15 cellular contexts compared by ENCODE assay signal in the genomic region with DNA sequence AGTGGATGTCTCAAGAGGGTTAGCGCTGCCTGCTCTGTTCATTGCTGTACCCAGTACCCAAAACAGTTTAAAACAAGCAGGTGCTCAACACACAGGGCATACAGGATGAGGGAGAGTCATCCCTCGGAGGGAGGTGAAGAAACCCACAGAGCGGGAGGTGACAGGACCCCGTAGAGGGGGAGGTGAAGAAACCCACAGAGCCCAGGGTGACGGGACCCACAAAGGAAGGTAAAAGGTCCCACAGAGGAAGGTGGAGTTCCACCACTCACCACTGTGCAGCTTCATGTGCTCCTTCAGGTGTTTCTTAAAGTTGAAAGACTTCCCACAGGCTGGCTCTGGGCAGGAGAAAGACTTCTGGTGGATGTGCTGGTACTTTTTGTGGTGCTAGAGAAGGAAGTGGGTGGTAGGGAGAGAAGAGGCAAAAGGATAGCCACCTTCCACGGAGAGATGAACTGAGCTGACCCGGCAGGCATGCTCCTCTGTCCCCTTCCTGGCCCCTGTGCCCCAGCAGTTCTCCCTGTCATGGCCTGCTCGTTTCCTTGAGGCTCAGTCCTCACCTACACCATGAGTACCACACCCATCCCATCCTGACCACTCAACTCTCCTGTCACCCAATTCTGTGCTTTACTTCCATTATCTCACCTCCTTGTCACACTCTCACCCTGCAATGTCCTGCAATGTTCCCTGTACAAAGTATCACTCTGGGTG. TPM values are rescaled to one million over a fixed set of nuclear protein-coding genes. Genes with fewer than 3 reads are reported as not detected.
DNase-seq lines count a peak whose midpoint lies in the region; ATAC-seq lines count a peak whose summit lies in the region.
"Had no signal": no experiment of that assay in that cellular context is flagged by ENCODE, and none has a peak within 500 bp of the region (broad histone marks: within the 10 kb centered on the region; RNA-seq: fewer than 3 reads in every experiment).

No MANE protein-coding gene starts in this region.

- peaks cover 8% of the 10 kb centered on the region for H3K4me1 Mint-ChIP-seq in activated CD8-positive, alpha-beta memory T cell treated with anti-CD3 and anti-CD28 coated beads, Interleukin-2, amount 10 ng/mL, durations not matched to agents 7 days and 5 days
- H3K4me1 Mint-ChIP-seq in T-helper 17 cell, result peaks cover 31% of the 10 kb centered on the region
- peaks cover 12% of the 10 kb centered on the region for H3K4me1 Mint-ChIP-seq in stimulated activated effector memory CD8-positive, alpha-beta T cell treated with anti-CD3 and anti-CD28 coated beads, Interleukin-12 subunit alpha, Interleukin-12 subunit beta, amount 100 ng/mL, for 72 hours

- CTCF ChIA-PET in activated CD8-positive, alpha-beta memory T cell treated with anti-CD3 and anti-CD28 coated beads, Interleukin-2, amount 10 ng/mL, durations not matched to agents 7 days and 5 days (lab: Charles Lee), result interaction anchor here (1.2 to 1.3 kb wide), 4 partner anchors 11 to 16 kb away, joined by 4 to 7 read pairs (median 5); a partner anchor contains a TSS

- H3K36me3 Mint-ChIP-seq in activated CD8-positive, alpha-beta memory T cell treated with anti-CD3 and anti-CD28 coated beads, Interleukin-2, amount 10 ng/mL, durations not matched to agents 7 days and 5 days, result peaks cover 21% of the 10 kb centered on the region
- H3K36me3 Mint-ChIP-seq in T-helper 17 cell (ENCODE audit: low read depth), result peaks cover 6% of the 10 kb centered on the region
- H3K36me3 Mint-ChIP-seq in stimulated activated effector memory CD8-positive, alpha-beta T cell treated with anti-CD3 and anti-CD28 coated beads, Interleukin-12 subunit alpha, Interleukin-12 subunit beta, amount 100 ng/mL, for 72 hours, result peaks cover 29% of the 10 kb centered on the region

- peak; percentile 30 for ATAC-seq in activated CD8-positive, alpha-beta memory T cell treated with anti-CD3 and anti-CD28 coated beads, Interleukin-2, amount 10 ng/mL, durations not matched to agents 7 days and 5 days
- peak; percentile 36 for ATAC-seq in T-helper 17 cell
- ATAC-seq in stimulated activated effector memory CD8-positive, alpha-beta T cell treated with anti-CD3 and anti-CD28 coated beads, Interleukin-12 subunit alpha, Interleukin-12 subunit beta, amount 100 ng/mL, for 72 hours, result peak; percentile 73
- ATAC-seq: pancreas had no signal

- peak overlapping the region; percentile 13 for H3K4me3 Mint-ChIP-seq in activated CD8-positive, alpha-beta memory T cell treated with anti-CD3 and anti-CD28 coated beads, Interleukin-2, amount 10 ng/mL, durations not matched to agents 7 days and 5 days
- no peak overlapping the region for H3K4me3 Mint-ChIP-seq in T-helper 17 cell
- no peak overlapping the region for H3K4me3 Mint-ChIP-seq in stimulated activated effector memory CD8-positive, alpha-beta T cell treated with anti-CD3 and anti-CD28 coated beads, Interleukin-12 subunit alpha, Interleukin-12 subunit beta, amount 100 ng/mL, for 72 hours

- H3K27ac Mint-ChIP-seq in activated CD8-positive, alpha-beta memory T cell treated with anti-CD3 and anti-CD28 coated beads, Interleukin-2, amount 10 ng/mL, durations not matched to agents 7 days and 5 days, result no peak overlapping the region
- no peak overlapping the region for H3K27ac Mint-ChIP-seq in T-helper 17 cell
- H3K27ac Mint-ChIP-seq in stimulated activated effector memory CD8-positive, alpha-beta T cell treated with anti-CD3 and anti-CD28 coated beads, Interleukin-12 subunit alpha, Interleukin-12 subunit beta, amount 100 ng/mL, for 72 hours, result no peak overlapping the region

- H3K27me3 Mint-ChIP-seq in activated CD8-positive, alpha-beta memory T cell treated with anti-CD3 and anti-CD28 coated beads, Interleukin-2, amount 10 ng/mL, durations not matched to agents 7 days and 5 days, result no peaks in the 10 kb centered on the region
- H3K27me3 Mint-ChIP-seq in T-helper 17 cell, result no peaks in the 10 kb centered on the region

- no peaks in the 10 kb centered on the region for H3K9me3 ChIP-seq in T-helper 17 cell (ENCODE audit: control insufficient read depth, low read length, poor library complexity, severe bottlenecking)
- H3K9me3 ChIP-seq: pancreas had no signal

- H3K9me3 Mint-ChIP-seq in activated CD8-positive, alpha-beta memory T cell treated with anti-CD3 and anti-CD28 coated beads, Interleukin-2, amount 10 ng/mL, durations not matched to agents 7 days and 5 days (ENCODE audit: low read depth), result no peaks in the 10 kb centered on the region
- H3K9me3 Mint-ChIP-seq in stimulated activated effector memory CD8-positive, alpha-beta T cell treated with anti-CD3 and anti-CD28 coated beads, Interleukin-12 subunit alpha, Interleukin-12 subunit beta, amount 100 ng/mL, for 72 hours, result no peaks in the 10 kb centered on the region

- DNase-seq in activated CD8-positive, alpha-beta memory T cell treated with anti-CD3 and anti-CD28 coated beads, Interleukin-2, amount 10 ng/mL, durations not matched to agents 7 days and 5 days, result peak; percentile 75
- no peak for DNase-seq in activated CD8-positive, alpha-beta memory T cell treated with anti-CD3 and anti-CD28 coated beads, Interleukin-2, amount 50 U/mL, for 48 hours
- DNase-seq in T-helper 17 cell, result no peak
- peak; percentile 28 for DNase-seq in ecto neural progenitor cell (ENCODE audit: low spot score)
- no peak for DNase-seq in stimulated activated effector memory CD8-positive, alpha-beta T cell treated with anti-CD3 and anti-CD28 coated beads, Interleukin-12 subunit alpha, Interleukin-12 subunit beta, amount 100 ng/mL, for 72 hours (ENCODE audit: low spot score in 2 of 2)
- DNase-seq in DMS153 (lab: John Stamatoyannopoulos, UW), result no peak
- DNase-seq in NCI-H526 treated with DMSO at 0.1 percent for 48 hours (lab: John Stamatoyannopoulos, UW), result no peak
- no peak for DNase-seq in ureter (ENCODE audit: low spot score)
- DNase-seq: GDM1, Kasumi-1, left cardiac atrium, NCI-H187 treated with DMSO at 0.1 percent for 48 hours, NCI-H510A treated with DMSO at 0.1 percent for 48 hours, OCI-M1, pancreas had no signal

RNA-seq across cellular contexts. Expression of a gene that starts 5.1 kb away (rescaled TPM):
- total RNA-seq in activated CD8-positive, alpha-beta memory T cell treated with anti-CD3 and anti-CD28 coated beads, Interleukin-2, amount 10 ng/mL, durations not matched to agents 7 days and 5 days, result 10 to 100 TPM; 70.5 to 74.9 TPM
- total RNA-seq in T-helper 17 cell, result 10 to 100 TPM; 35.0 to 41.4 TPM
- total RNA-seq in ureter, result 71.0 TPM

RNA-seq across cellular contexts. Expression of a gene that starts 15.8 kb away (rescaled TPM):
- total RNA-seq in activated CD8-positive, alpha-beta memory T cell treated with anti-CD3 and anti-CD28 coated beads, Interleukin-2, amount 10 ng/mL, durations not matched to agents 7 days and 5 days, result 10 to 100 TPM; 53.8 to 72.3 TPM
- total RNA-seq in T-helper 17 cell (10 to 100 TPM; 23.1 to 28.8 TPM), ureter (30.1 TPM)

RNA-seq across cellular contexts. Expression of a gene that starts 28.1 kb away (rescaled TPM):
- 10 to 100 TPM; 27.4 to 27.9 TPM for total RNA-seq in activated CD8-positive, alpha-beta memory T cell treated with anti-CD3 and anti-CD28 coated beads, Interleukin-2, amount 10 ng/mL, durations not matched to agents 7 days and 5 days
- total RNA-seq in T-helper 17 cell (10 to 100 TPM; 13.3 to 20.0 TPM), ureter (21.7 TPM)

RNA-seq across cellular contexts. Expression of a gene that starts 52.2 kb away (rescaled TPM):
- total RNA-seq in activated CD8-positive, alpha-beta memory T cell treated with anti-CD3 and anti-CD28 coated beads, Interleukin-2, amount 10 ng/mL, durations not matched to agents 7 days and 5 days, result 1 to 10 TPM; 6.3 to 7.7 TPM
- 1 to 10 TPM; 2.1 to 3.6 TPM for total RNA-seq in T-helper 17 cell
- 13.1 TPM for total RNA-seq in ureter

Comparison
In these comparisons a context has a peak if more than half of its experiments do, and no peak if none do; other contexts are left out.
1. DNase-seq: peak in activated CD8-positive, alpha-beta memory T cell treated with anti-CD3 and anti-CD28 coated beads, Interleukin-2, amount 10 ng/mL, durations not matched to agents 7 days and 5 days (single experiment) and ecto neural progenitor cell (single experiment); none in activated CD8-positive, alpha-beta memory T cell treated with anti-CD3 and anti-CD28 coated beads, Interleukin-2, amount 50 U/mL, for 48 hours (single experiment), T-helper 17 cell (0 of 3), stimulated activated effector memory CD8-positive, alpha-beta T cell treated with anti-CD3 and anti-CD28 coated beads, Interleukin-12 subunit alpha, Interleukin-12 subunit beta, amount 100 ng/mL, for 72 hours (0 of 2), DMS153 (single experiment), NCI-H526 treated with DMSO at 0.1 percent for 48 hours (single experiment) and ureter (single experiment).
2. Peak in every context shown above with its lines, with median percentiles within 50 percentile points of each other: ATAC-seq.